ENCODE assay signal across 8 cellular contexts in genomic region chr15:98648654-98649537, GRCh38. TPM values are rescaled to one million over a fixed set of nuclear protein-coding genes. Genes with fewer than 3 reads are reported as not detected.
A peak's percentile ranks its signal among the peaks of the same experiment; 100 is the strongest.
DNase-seq lines count a peak whose midpoint lies in the region; ATAC-seq lines count a peak whose summit lies in the region.

No MANE protein-coding gene starts in this region.

- no peaks in the 10 kb centered on the region for H3K36me3 ChIP-seq in ES-I3 (ENCODE audit: insufficient read depth, low read length)
- no peaks in the 10 kb centered on the region for H3K36me3 ChIP-seq in effector memory CD4-positive, alpha-beta T cell (ENCODE audit: control insufficient read depth, insufficient read depth, low read length)

- H3K4me3 Mint-ChIP-seq in activated CD4-positive, alpha-beta T cell treated with anti-CD3 and anti-CD28 coated beads, Interleukin-2, amount 10 ng/mL, durations not matched to agents 24 days and 14 days: peak overlapping the region; percentile 85

- H3K9me3 ChIP-seq in ES-I3 (ENCODE audit: control insufficient read depth, insufficient read depth, low read length): no peaks in the 10 kb centered on the region
- no peaks in the 10 kb centered on the region for H3K9me3 ChIP-seq in effector memory CD4-positive, alpha-beta T cell (ENCODE audit: control insufficient read depth, low read length)

- H3K4me1 ChIP-seq in ES-I3 (ENCODE audit: insufficient read depth, low read length): peaks cover 13% of the 10 kb centered on the region; the same call in 1 of the 2 replicates
- peaks cover 11% of the 10 kb centered on the region for H3K4me1 ChIP-seq in effector memory CD4-positive, alpha-beta T cell (ENCODE audit: control insufficient read depth, insufficient read depth, low read length, poor library complexity, severe bottlenecking)

- H3K27ac Mint-ChIP-seq in activated CD4-positive, alpha-beta T cell treated with anti-CD3 and anti-CD28 coated beads, Interleukin-2, amount 10 ng/mL, durations not matched to agents 24 days and 14 days: peak overlapping the region; percentile 95

- in situ Hi-C loops in KBM-7 (cut with MboI; ENCODE audit: low pct_unique_long_range_greater_than_20kb, low sequenced_read_pairs): no loop called here

- no peaks in the 10 kb centered on the region for H3K36me3 Mint-ChIP-seq in activated CD4-positive, alpha-beta T cell treated with anti-CD3 and anti-CD28 coated beads, Interleukin-2, amount 10 ng/mL, durations not matched to agents 24 days and 14 days (ENCODE audit: low read depth)

- peak overlapping the region; percentile 98 for H3K9ac ChIP-seq in ES-I3 (ENCODE audit: low read depth, low read length)

- peaks cover 11% of the 10 kb centered on the region for H3K27me3 ChIP-seq in effector memory CD4-positive, alpha-beta T cell (replicated peaks; ENCODE audit: control insufficient read depth, insufficient read depth, low read length, poor library complexity, severe bottlenecking)

- H3K4me3 ChIP-seq in effector memory CD4-positive, alpha-beta T cell (ENCODE audit: insufficient read depth, low read depth, low read length, poor library complexity, severe bottlenecking): peak overlapping the region; percentile 71

- peak; percentile 59 for DNase-seq in KBM-7
- DNase-seq in activated CD4-positive, alpha-beta T cell treated with anti-CD3 and anti-CD28 coated beads, Interleukin-2, amount 10 ng/mL, durations not matched to agents 24 days and 14 days: peak; percentile 83
- no peak for DNase-seq in effector memory CD4-positive, alpha-beta T cell
- DNase-seq in medulla oblongata (ENCODE audit: extremely low spot score): peak; percentile 56
- DNase-seq in stimulated activated naive CD4-positive, alpha-beta T cell treated with Interleukin-2 at 50 U/mL for 16 hours (lab: John Stamatoyannopoulos, UW): peak; percentile 9
- no peak for DNase-seq in NCI-H1436 (lab: John Stamatoyannopoulos, UW)

- intact Hi-C loops in activated CD4-positive, alpha-beta T cell treated with anti-CD3 and anti-CD28 coated beads, Interleukin-2, amount 10 ng/mL, durations not matched to agents 24 days and 14 days (cut with micrococcal nuclease): loop anchor here (2.0 to 10.0 kb wide), 5 partner anchors 48 to 1953 kb away; partner anchors contain the start of genes ARRDC4, ASB7 and LINS1

- H3K9me3 Mint-ChIP-seq in activated CD4-positive, alpha-beta T cell treated with anti-CD3 and anti-CD28 coated beads, Interleukin-2, amount 10 ng/mL, durations not matched to agents 24 days and 14 days: no peaks in the 10 kb centered on the region

- ATAC-seq in GM21619 (IDR thresholded peaks at IDR 0.05; ENCODE audit: unreplicated experiment): peak; percentile 18

- H3K4me1 Mint-ChIP-seq in activated CD4-positive, alpha-beta T cell treated with anti-CD3 and anti-CD28 coated beads, Interleukin-2, amount 10 ng/mL, durations not matched to agents 24 days and 14 days: peaks cover 36% of the 10 kb centered on the region

- peak overlapping the region; percentile 57 for H3K27ac ChIP-seq in effector memory CD4-positive, alpha-beta T cell (ENCODE audit: insufficient read depth, low read length, poor library complexity, severe bottlenecking)

- H3K27me3 Mint-ChIP-seq in activated CD4-positive, alpha-beta T cell treated with anti-CD3 and anti-CD28 coated beads, Interleukin-2, amount 10 ng/mL, durations not matched to agents 24 days and 14 days: peaks cover 50% of the 10 kb centered on the region

RNA-seq across cellular contexts. Expression of gene IGF1R, which starts 0.6 kb away (rescaled TPM):
- total RNA-seq in activated CD4-positive, alpha-beta T cell treated with anti-CD3 and anti-CD28 coated beads, Interleukin-2, amount 10 ng/mL, durations not matched to agents 24 days and 14 days: 35.3 and 36.6 TPM in 2 replicates

Comparison
In these comparisons a context has a peak if more than half of its experiments do, and no peak if none do; other contexts are left out.
1. DNase-seq: peak in KBM-7 (single experiment), activated CD4-positive, alpha-beta T cell treated with anti-CD3 and anti-CD28 coated beads, Interleukin-2, amount 10 ng/mL, durations not matched to agents 24 days and 14 days (single experiment), medulla oblongata (single experiment) and stimulated activated naive CD4-positive, alpha-beta T cell treated with Interleukin-2 at 50 U/mL for 16 hours (single experiment); none in effector memory CD4-positive, alpha-beta T cell (0 of 3) and NCI-H1436 (single experiment).